In the genomic region with DNA sequence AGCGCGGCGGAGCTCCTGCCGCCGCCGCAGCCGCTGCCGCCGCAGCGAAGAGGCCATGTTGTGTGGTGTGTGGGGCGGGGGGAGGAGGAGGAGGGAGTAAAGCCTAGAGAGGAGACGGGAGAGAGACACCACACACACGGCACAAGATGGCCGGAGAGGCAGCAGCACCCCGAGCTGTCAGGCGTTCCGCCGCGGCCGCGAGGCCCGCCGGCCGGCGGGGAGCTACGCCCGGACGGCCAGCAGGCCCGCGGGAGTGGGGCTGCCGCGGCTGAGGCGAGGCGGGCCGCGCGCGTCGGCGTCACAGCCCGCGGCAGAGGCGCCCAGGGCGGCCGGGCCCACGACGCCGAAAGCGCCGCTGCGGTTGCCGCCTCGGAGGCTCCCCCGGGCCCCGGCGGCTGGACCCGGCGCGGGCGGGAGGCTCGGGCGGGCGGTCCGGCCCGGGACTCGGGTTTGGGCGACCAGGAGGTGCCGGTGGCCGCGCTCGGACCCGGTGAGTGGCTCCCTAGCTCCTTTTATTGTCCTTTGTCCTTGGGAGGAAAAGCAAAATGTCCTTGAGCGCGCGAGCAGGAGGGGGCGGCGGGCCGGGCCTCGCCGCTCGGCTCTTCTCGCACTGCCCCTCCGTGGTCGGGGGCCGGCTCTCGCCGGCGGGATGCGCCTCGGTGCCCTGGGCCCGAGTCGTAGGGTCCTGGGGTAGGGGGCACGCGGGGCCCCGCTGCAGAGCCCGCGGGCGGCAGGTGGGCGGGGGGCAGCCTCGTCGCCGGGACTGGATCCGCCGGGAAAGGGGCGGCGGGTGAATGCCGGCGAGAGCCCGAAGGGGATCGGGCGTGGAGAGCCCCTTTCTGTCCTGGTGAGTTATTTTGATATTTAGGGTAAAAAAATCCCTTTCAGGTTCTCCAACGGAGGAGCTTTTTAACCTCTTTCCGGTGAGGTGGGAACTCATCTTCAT, we compare ENCODE assay signal across 2 cellular contexts.
TF ChIP-seq lines count a peak whose summit lies in the region.

No MANE protein-coding gene starts in this region.

TF ChIP-seq in A549, 52 proteins besides CTCF, POLR2A, EP300 and RAD21 (continued from another document):
- TF ChIP-seq BCL3 (IDR thresholded peaks at IDR 0.05) (peak; percentile 82; the same call in 2 of the 3 replicates), MAZ (IDR thresholded peaks at IDR 0.05; ENCODE audit: borderline replicate concordance, low read depth, low read length) (peak; percentile 97), SMC3 (IDR thresholded peaks at IDR 0.05) (peak; percentile 29; the same call in 1 of the 3 replicates), JUN (IDR thresholded peaks at IDR 0.05) (peak; percentile 66 to 97), RCOR1 (IDR thresholded peaks at IDR 0.05; ENCODE audit: low read depth, low read length) (no peak), POLR2AphosphoS2 (conservative IDR thresholded peaks at IDR 0.05; ENCODE audit: low read length) (peak; percentile 41; the same call in 1 of the 2 replicates), EHMT2 (IDR thresholded peaks at IDR 0.05; ENCODE audit: low read depth) (no peak), MAX (IDR thresholded peaks at IDR 0.05) (peak; percentile 61), NPAS2 (CRISPR knock-in tag; IDR thresholded peaks at IDR 0.05; ENCODE audit: borderline replicate concordance) (no peak), MYC (IDR thresholded peaks at IDR 0.05; ENCODE audit: borderline replicate concordance, low read length) (peak; percentile 70), PHF8 (IDR thresholded peaks at IDR 0.05; ENCODE audit: borderline replicate concordance, low read depth) (peak; percentile 32; the same call in 1 of the 2 replicates), ZSCAN20 (CRISPR knock-in tag; IDR thresholded peaks at IDR 0.05) (no peak), HOXB13 (CRISPR knock-in tag; IDR thresholded peaks at IDR 0.05; ENCODE audit: low read depth) (no peak), NFE2L2 (conservative IDR thresholded peaks at IDR 0.05; ENCODE audit: low read length) (no peak), FOXS1 (CRISPR knock-in tag; IDR thresholded peaks at IDR 0.05) (no peak), TFCP2L1 (CRISPR knock-in tag; IDR thresholded peaks at IDR 0.05) (no peak), HDAC2 (IDR thresholded peaks at IDR 0.05) (no peak), ZC3H11A (IDR thresholded peaks at IDR 0.05) (no peak), SREBF2 (IDR thresholded peaks at IDR 0.05) (no peak), ZNF302 (CRISPR knock-in tag; IDR thresholded peaks at IDR 0.05) (no peak), GATA3 (IDR thresholded peaks at IDR 0.05; ENCODE audit: borderline replicate concordance) (peak; percentile 11; the same call in 1 of the 2 replicates), RNF2 (IDR thresholded peaks at IDR 0.05; ENCODE audit: borderline replicate concordance, low read depth) (no peak), ESRRA (IDR thresholded peaks at IDR 0.05; ENCODE audit: borderline replicate concordance, low read length) (peak; percentile 77), KDM5A (IDR thresholded peaks at IDR 0.05) (no peak), HMGXB4 (CRISPR knock-in tag; IDR thresholded peaks at IDR 0.05; ENCODE audit: borderline replicate concordance) (peak; percentile 34; the same call in 1 of the 2 replicates), HOXA7 (CRISPR knock-in tag; IDR thresholded peaks at IDR 0.05) (0 out of 2 replicates have a peak, but pooled peaks have one; percentile 67), CBX8 (IDR thresholded peaks at IDR 0.05) (no peak), PBX3 (IDR thresholded peaks at IDR 0.05) (no peak; the same call in 1 of the 2 replicates), RFX5 (IDR thresholded peaks at IDR 0.05) (no peak), MAFK (IDR thresholded peaks at IDR 0.05; ENCODE audit: partially characterized antibody) (no peak)

TF ChIP-seq in GM12878, 131 proteins besides CTCF, POLR2A, EP300 and RAD21 (continued from another document and continues in another):
- TF ChIP-seq ZNF592 (IDR thresholded peaks at IDR 0.05) (no peak), ZNF687 (IDR thresholded peaks at IDR 0.05) (peak; percentile 58; the same call in 1 of the 2 replicates), USF1 (IDR thresholded peaks at IDR 0.05; ENCODE audit: borderline replicate concordance, extremely low read length, insufficient read depth, low read depth, low read length) (no peak), MEF2A (IDR thresholded peaks at IDR 0.05; ENCODE audit: insufficient read depth, low read depth, low read length) (peak; percentile 45; the same call in 1 of the 2 replicates), DPF2 (IDR thresholded peaks at IDR 0.05) (peak; percentile 27; the same call in 1 of the 2 replicates), RUNX3 (IDR thresholded peaks at IDR 0.05; ENCODE audit: low read length) (peak; percentile 61), ZNF24 (IDR thresholded peaks at IDR 0.05) (no peak), PAX8 (IDR thresholded peaks at IDR 0.05) (no peak), POU2F2 (IDR thresholded peaks at IDR 0.05; ENCODE audit: borderline replicate concordance, low read depth, low read length) (peak; percentile 92; the same call in 2 of the 3 replicates), ESRRA (IDR thresholded peaks at IDR 0.05; ENCODE audit: low read length) (peak; percentile 13; the same call in 1 of the 2 replicates), ZSCAN29 (IDR thresholded peaks at IDR 0.05) (peak; percentile 62; the same call in 1 of the 2 replicates), CBX5 (IDR thresholded peaks at IDR 0.05; ENCODE audit: low read depth) (no peak), STAT3 (IDR thresholded peaks at IDR 0.05; ENCODE audit: low read depth, low read length) (no peak), TAF1 (IDR thresholded peaks at IDR 0.05; ENCODE audit: borderline replicate concordance, low read depth, low read length) (peak; percentile 96), HDAC6 (IDR thresholded peaks at IDR 0.05; ENCODE audit: unreplicated experiment) (no peak), SRF (IDR thresholded peaks at IDR 0.05; ENCODE audit: low read depth in 2 of 2, low read length in 2 of 2) (no peak), BRCA1 (IDR thresholded peaks at IDR 0.05; ENCODE audit: low read depth, low read length) (no peak)
- TF ChIP-seq, protein P1, sequence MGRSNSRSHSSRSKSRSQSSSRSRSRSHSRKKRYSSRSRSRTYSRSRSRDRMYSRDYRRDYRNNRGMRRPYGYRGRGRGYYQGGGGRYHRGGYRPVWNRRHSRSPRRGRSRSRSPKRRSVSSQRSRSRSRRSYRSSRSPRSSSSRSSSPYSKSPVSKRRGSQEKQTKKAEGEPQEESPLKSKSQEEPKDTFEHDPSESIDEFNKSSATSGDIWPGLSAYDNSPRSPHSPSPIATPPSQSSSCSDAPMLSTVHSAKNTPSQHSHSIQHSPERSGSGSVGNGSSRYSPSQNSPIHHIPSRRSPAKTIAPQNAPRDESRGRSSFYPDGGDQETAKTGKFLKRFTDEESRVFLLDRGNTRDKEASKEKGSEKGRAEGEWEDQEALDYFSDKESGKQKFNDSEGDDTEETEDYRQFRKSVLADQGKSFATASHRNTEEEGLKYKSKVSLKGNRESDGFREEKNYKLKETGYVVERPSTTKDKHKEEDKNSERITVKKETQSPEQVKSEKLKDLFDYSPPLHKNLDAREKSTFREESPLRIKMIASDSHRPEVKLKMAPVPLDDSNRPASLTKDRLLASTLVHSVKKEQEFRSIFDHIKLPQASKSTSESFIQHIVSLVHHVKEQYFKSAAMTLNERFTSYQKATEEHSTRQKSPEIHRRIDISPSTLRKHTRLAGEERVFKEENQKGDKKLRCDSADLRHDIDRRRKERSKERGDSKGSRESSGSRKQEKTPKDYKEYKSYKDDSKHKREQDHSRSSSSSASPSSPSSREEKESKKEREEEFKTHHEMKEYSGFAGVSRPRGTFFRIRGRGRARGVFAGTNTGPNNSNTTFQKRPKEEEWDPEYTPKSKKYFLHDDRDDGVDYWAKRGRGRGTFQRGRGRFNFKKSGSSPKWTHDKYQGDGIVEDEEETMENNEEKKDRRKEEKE (IDR thresholded peaks at IDR 0.05) = peak; percentile 67; the same call in 1 of the 2 replicates
- TF ChIP-seq, protein P2, sequence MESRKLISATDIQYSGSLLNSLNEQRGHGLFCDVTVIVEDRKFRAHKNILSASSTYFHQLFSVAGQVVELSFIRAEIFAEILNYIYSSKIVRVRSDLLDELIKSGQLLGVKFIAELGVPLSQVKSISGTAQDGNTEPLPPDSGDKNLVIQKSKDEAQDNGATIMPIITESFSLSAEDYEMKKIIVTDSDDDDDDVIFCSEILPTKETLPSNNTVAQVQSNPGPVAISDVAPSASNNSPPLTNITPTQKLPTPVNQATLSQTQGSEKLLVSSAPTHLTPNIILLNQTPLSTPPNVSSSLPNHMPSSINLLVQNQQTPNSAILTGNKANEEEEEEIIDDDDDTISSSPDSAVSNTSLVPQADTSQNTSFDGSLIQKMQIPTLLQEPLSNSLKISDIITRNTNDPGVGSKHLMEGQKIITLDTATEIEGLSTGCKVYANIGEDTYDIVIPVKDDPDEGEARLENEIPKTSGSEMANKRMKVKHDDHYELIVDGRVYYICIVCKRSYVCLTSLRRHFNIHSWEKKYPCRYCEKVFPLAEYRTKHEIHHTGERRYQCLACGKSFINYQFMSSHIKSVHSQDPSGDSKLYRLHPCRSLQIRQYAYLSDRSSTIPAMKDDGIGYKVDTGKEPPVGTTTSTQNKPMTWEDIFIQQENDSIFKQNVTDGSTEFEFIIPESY (IDR thresholded peaks at IDR 0.05) = no peak
- TF ChIP-seq, protein P3, sequence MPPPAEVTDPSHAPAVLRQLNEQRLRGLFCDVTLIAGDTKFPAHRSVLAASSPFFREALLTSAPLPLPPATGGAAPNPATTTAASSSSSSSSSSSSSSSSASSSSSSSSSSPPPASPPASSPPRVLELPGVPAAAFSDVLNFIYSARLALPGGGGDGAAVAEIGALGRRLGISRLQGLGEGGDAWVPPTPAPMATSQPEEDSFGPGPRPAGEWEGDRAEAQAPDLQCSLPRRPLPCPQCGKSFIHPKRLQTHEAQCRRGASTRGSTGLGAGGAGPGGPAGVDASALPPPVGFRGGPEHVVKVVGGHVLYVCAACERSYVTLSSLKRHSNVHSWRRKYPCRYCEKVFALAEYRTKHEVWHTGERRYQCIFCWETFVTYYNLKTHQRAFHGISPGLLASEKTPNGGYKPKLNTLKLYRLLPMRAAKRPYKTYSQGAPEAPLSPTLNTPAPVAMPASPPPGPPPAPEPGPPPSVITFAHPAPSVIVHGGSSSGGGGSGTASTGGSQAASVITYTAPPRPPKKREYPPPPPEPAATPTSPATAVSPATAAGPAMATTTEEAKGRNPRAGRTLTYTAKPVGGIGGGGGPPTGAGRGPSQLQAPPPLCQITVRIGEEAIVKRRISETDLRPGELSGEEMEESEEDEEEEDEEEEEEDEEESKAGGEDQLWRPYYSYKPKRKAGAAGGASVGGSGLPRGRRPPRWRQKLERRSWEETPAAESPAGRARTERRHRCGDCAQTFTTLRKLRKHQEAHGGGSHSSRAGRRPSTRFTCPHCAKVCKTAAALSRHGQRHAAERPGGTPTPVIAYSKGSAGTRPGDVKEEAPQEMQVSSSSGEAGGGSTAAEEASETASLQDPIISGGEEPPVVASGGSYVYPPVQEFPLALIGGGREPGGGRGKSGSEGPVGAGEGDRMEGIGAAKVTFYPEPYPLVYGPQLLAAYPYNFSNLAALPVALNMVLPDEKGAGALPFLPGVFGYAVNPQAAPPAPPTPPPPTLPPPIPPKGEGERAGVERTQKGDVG (CRISPR knock-in tag; IDR thresholded peaks at IDR 0.05) = no peak
